18 cellular contexts compared by ENCODE assay signal in genomic region chr6:154230910-154231595, GRCh38.
DNase-seq lines count a peak whose midpoint lies in the region; ATAC-seq lines count a peak whose summit lies in the region.
"Had no signal": no experiment of that assay in that cellular context is flagged by ENCODE, and none has a peak within 500 bp of the region (broad histone marks: within the 10 kb centered on the region; RNA-seq: fewer than 3 reads in every experiment).

No MANE protein-coding gene starts in this region.

- no peaks in the 10 kb centered on the region for H3K36me3 ChIP-seq in naive thymus-derived CD4-positive, alpha-beta T cell (ENCODE audit: control insufficient read depth in 2 of 3, insufficient read depth in 3 of 3, low read length in 3 of 3)

- CTCF ChIA-PET in activated CD4-positive, alpha-beta T cell treated with anti-CD3 and anti-CD28 coated beads for 36 hours (lab: Charles Lee): interaction anchor here (0.7 to 6.1 kb wide), 4 partner anchors 8 to 23 kb away, joined by 3 to 36 read pairs (median 5); no protein-coding TSS in a partner anchor
- CTCF ChIA-PET in naive thymus-derived CD4-positive, alpha-beta T cell (lab: Charles Lee): interaction anchor here (1.1 to 2.2 kb wide), 2 partner anchors 10 to 44 kb away, joined by 4 to 5 read pairs; no protein-coding TSS in a partner anchor

- ATAC-seq in activated CD4-positive, alpha-beta T cell treated with anti-CD3 and anti-CD28 coated beads for 36 hours: peak; percentile 24
- peak; percentile 49 for ATAC-seq in activated T-helper 17 cell treated with anti-CD3 and anti-CD28 coated beads, Interleukin-2, amount 50 U/mL, for 72 hours (replicated peaks)
- ATAC-seq in naive thymus-derived CD4-positive, alpha-beta T cell: no peak
- ATAC-seq in GM21515 (IDR thresholded peaks at IDR 0.05; ENCODE audit: unreplicated experiment) (no peak), GM21786 (IDR thresholded peaks at IDR 0.05; ENCODE audit: unreplicated experiment) (no peak)
- ATAC-seq: body of pancreas had no signal

- H3K4me1 ChIP-seq in naive thymus-derived CD4-positive, alpha-beta T cell (ENCODE audit: control insufficient read depth in 2 of 2, insufficient read depth in 2 of 2, low read length in 2 of 2): peaks cover 34 to 52% of the 10 kb centered on the region in 2 donors
- H3K4me1 ChIP-seq: body of pancreas had no signal

- H3K4me1 Mint-ChIP-seq in activated CD4-positive, alpha-beta T cell treated with anti-CD3 and anti-CD28 coated beads for 36 hours: peaks cover 80% of the 10 kb centered on the region
- H3K4me1 Mint-ChIP-seq in activated T-helper 17 cell treated with anti-CD3 and anti-CD28 coated beads, Interleukin-2, amount 50 U/mL, for 72 hours: peaks cover 53% of the 10 kb centered on the region
- peaks cover 54 to 90% (median 85%) of the 10 kb centered on the region in 7 donors for H3K4me1 Mint-ChIP-seq in naive thymus-derived CD4-positive, alpha-beta T cell

- intact Hi-C loops in activated CD4-positive, alpha-beta T cell treated with anti-CD3 and anti-CD28 coated beads for 36 hours (cut with DNase I, micrococcal nuclease): loop anchor here (1.0 to 2.0 kb wide), 3 partner anchors 8 to 74 kb away; no protein-coding TSS in a partner anchor
- intact Hi-C loops in naive thymus-derived CD4-positive, alpha-beta T cell (cut with micrococcal nuclease): loop anchor here (1.0 kb wide), 4 partner anchors 12 to 75 kb away; no protein-coding TSS in a partner anchor

- peak; percentile 37 for DNase-seq in activated CD4-positive, alpha-beta T cell treated with anti-CD3 and anti-CD28 coated beads for 36 hours
- no peak for DNase-seq in activated CD4-positive, alpha-beta T cell treated with anti-CD3 and anti-CD28 coated beads for 48 hours
- no peak for DNase-seq in naive thymus-derived CD4-positive, alpha-beta T cell
- DNase-seq in NCI-H524 (lab: John Stamatoyannopoulos, UW): no peak
- DNase-seq: activated effector memory CD4-positive, alpha-beta T cell treated with anti-CD3 and anti-CD28 coated beads, Interleukin-2, amount 50 U/mL, for 16 hours; body of pancreas; Karpas-422; naive B cell; NCI-H1048; NCI-H2029; NCI-H446; substantia nigra had no signal

- H3K27me3 Mint-ChIP-seq in activated CD4-positive, alpha-beta T cell treated with anti-CD3 and anti-CD28 coated beads for 36 hours: no peaks in the 10 kb centered on the region
- H3K27me3 Mint-ChIP-seq in activated T-helper 17 cell treated with anti-CD3 and anti-CD28 coated beads, Interleukin-2, amount 50 U/mL, for 72 hours: no peaks in the 10 kb centered on the region
- H3K27me3 Mint-ChIP-seq in naive thymus-derived CD4-positive, alpha-beta T cell: no peaks in the 10 kb centered on the region
- H3K27me3 Mint-ChIP-seq: B cell, memory B cell had no signal

- H3K4me3 ChIP-seq in GM08714 (ENCODE audit: low read length): peak overlapping the region; percentile 44; the same call in 1 of the 2 replicates
- peak overlapping the region; percentile 1 for H3K4me3 ChIP-seq in naive thymus-derived CD4-positive, alpha-beta T cell (ENCODE audit: low read length)
- H3K4me3 ChIP-seq: body of pancreas had no signal

- H3K27ac ChIP-seq in naive thymus-derived CD4-positive, alpha-beta T cell (ENCODE audit: low read depth, low read length): peak overlapping the region; percentile 41
- H3K27ac ChIP-seq: body of pancreas had no signal

- H3K27me3 ChIP-seq in naive thymus-derived CD4-positive, alpha-beta T cell (ENCODE audit: control insufficient read depth in 2 of 2, insufficient read depth in 2 of 2, low read length in 2 of 2): no peaks in the 10 kb centered on the region
- H3K27me3 ChIP-seq: body of pancreas had no signal

- H3K27ac Mint-ChIP-seq in activated CD4-positive, alpha-beta T cell treated with anti-CD3 and anti-CD28 coated beads for 36 hours: peak overlapping the region; percentile 85
- peak overlapping the region; percentile 84 for H3K27ac Mint-ChIP-seq in activated T-helper 17 cell treated with anti-CD3 and anti-CD28 coated beads, Interleukin-2, amount 50 U/mL, for 72 hours
- H3K27ac Mint-ChIP-seq in naive thymus-derived CD4-positive, alpha-beta T cell: peak overlapping the region; percentile 17 to 94 (median 78)
- H3K27ac Mint-ChIP-seq: B cell had no signal

- no peaks in the 10 kb centered on the region for H3K9me3 ChIP-seq in naive thymus-derived CD4-positive, alpha-beta T cell (ENCODE audit: control insufficient read depth in 2 of 3, low read length in 3 of 3)
- H3K9me3 ChIP-seq: body of pancreas had no signal

- POLR2A ChIA-PET in activated CD4-positive, alpha-beta T cell treated with anti-CD3 and anti-CD28 coated beads for 36 hours (lab: Charles Lee): interaction anchor here (0.7 to 1.6 kb wide), 2 partner anchors 15 to 17 kb away, joined by 3 to 7 read pairs; no protein-coding TSS in a partner anchor
- POLR2A ChIA-PET in naive thymus-derived CD4-positive, alpha-beta T cell (lab: Charles Lee): interaction anchor here (0.7 to 3.5 kb wide), 3 partner anchors 10 to 17 kb away, joined by 3 to 37 read pairs (median 3); no protein-coding TSS in a partner anchor

- H3K9me3 Mint-ChIP-seq in activated CD4-positive, alpha-beta T cell treated with anti-CD3 and anti-CD28 coated beads for 36 hours (ENCODE audit: low read depth): no peaks in the 10 kb centered on the region
- H3K9me3 Mint-ChIP-seq in activated T-helper 17 cell treated with anti-CD3 and anti-CD28 coated beads, Interleukin-2, amount 50 U/mL, for 72 hours: no peaks in the 10 kb centered on the region
- H3K9me3 Mint-ChIP-seq in naive thymus-derived CD4-positive, alpha-beta T cell: peaks cover 0 to 3% (median 0%) of the 10 kb centered on the region in 11 donors
- H3K9me3 Mint-ChIP-seq: memory B cell had no signal

- peaks cover 9% of the 10 kb centered on the region for H3K36me3 Mint-ChIP-seq in activated CD4-positive, alpha-beta T cell treated with anti-CD3 and anti-CD28 coated beads for 36 hours (ENCODE audit: low read depth)
- peaks cover 8% of the 10 kb centered on the region for H3K36me3 Mint-ChIP-seq in activated T-helper 17 cell treated with anti-CD3 and anti-CD28 coated beads, Interleukin-2, amount 50 U/mL, for 72 hours (ENCODE audit: low read depth)
- peaks cover 6 to 37% (median 14%) of the 10 kb centered on the region in 5 donors for H3K36me3 Mint-ChIP-seq in naive thymus-derived CD4-positive, alpha-beta T cell
- H3K36me3 Mint-ChIP-seq: memory B cell, naive B cell had no signal

- H3K4me3 Mint-ChIP-seq in activated CD4-positive, alpha-beta T cell treated with anti-CD3 and anti-CD28 coated beads for 36 hours: peak overlapping the region; percentile 64
- H3K4me3 Mint-ChIP-seq in activated T-helper 17 cell treated with anti-CD3 and anti-CD28 coated beads, Interleukin-2, amount 50 U/mL, for 72 hours: peak overlapping the region; percentile 79
- H3K4me3 Mint-ChIP-seq in naive thymus-derived CD4-positive, alpha-beta T cell: peak overlapping the region; percentile 56 to 82 (median 68)
- H3K4me3 Mint-ChIP-seq: B cell, memory B cell, naive B cell had no signal

Comparison
In these comparisons a context has a peak if more than half of its experiments do, and no peak if none do; other contexts are left out.
1. ATAC-seq: peak in activated CD4-positive, alpha-beta T cell treated with anti-CD3 and anti-CD28 coated beads for 36 hours (single experiment) and activated T-helper 17 cell treated with anti-CD3 and anti-CD28 coated beads, Interleukin-2, amount 50 U/mL, for 72 hours (single experiment); none in naive thymus-derived CD4-positive, alpha-beta T cell (single experiment), GM21515 (single experiment) and GM21786 (single experiment).
2. Peak in every context shown above with its lines, with median percentiles within 50 percentile points of each other: H3K27ac Mint-ChIP-seq and H3K4me3 Mint-ChIP-seq.